In the genomic region with DNA sequence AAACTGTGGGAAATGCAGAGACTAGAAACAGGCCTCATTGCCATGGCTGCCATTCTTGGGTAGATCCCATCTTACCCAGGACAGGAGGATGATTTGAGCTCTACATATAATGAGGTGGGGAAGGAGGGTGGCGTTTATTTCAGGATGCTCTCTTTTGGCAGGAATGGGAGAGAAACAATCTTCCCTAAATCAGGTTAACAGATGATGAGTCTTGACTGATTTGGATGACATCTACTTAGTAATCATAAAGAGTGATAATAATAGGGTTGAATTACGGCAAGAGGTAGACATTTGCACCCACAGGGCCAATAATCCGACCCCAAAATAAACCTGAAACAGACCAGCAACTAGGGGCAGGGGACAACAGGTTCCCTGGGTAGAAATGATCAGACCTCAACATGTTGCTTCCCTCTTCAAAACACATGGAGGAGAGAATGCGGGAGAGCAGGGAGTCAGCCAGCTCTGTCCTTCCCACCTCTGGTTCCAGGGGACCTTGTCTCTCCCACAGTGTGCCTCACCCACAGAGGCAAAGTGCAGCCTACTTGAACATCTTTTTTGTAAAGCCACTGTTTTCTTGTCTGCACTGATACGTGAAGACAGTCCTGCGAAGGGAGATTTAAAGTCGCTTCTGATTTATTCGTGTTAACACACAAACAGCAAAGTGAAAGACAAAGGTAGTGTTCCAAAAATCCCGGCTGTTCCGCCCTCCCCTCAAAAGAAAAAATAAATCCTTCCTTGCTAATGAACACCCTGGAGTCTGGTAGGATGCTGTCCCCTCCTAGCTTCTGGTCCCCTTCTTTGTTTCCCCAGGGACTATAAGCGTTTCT, we compare ENCODE assay signal across 1 cellular context.
TF ChIP-seq lines count a peak whose summit lies in the region.

No MANE protein-coding gene starts in this region.

TF ChIP-seq in H1, 55 proteins besides CTCF, POLR2A, EP300 and RAD21:
- TF ChIP-seq RXRA (IDR thresholded peaks at IDR 0.05; ENCODE audit: insufficient read depth, low read depth, low read length), result no peak
- no peak for TF ChIP-seq ZNF274 (IDR thresholded peaks at IDR 0.05; ENCODE audit: borderline replicate concordance, extremely low read depth, low read length)
- no peak for TF ChIP-seq POLR2AphosphoS5 (IDR thresholded peaks at IDR 0.05; ENCODE audit: low read depth, low read length)
- no peak for TF ChIP-seq RFX5 (IDR thresholded peaks at IDR 0.05; ENCODE audit: borderline replicate concordance, low read depth, low read length)
- no peak for TF ChIP-seq GABPA (IDR thresholded peaks at IDR 0.05; ENCODE audit: borderline replicate concordance, insufficient read depth, low read length)
- peak; percentile 70 for TF ChIP-seq SUZ12 (IDR thresholded peaks at IDR 0.05; ENCODE audit: low read length)
- peak; percentile 74 for TF ChIP-seq EZH2 (IDR thresholded peaks at IDR 0.05; ENCODE audit: low read depth, low read length, severe bottlenecking)
- no peak for TF ChIP-seq GTF2F1 (IDR thresholded peaks at IDR 0.05; ENCODE audit: borderline replicate concordance, low read depth, low read length)
- TF ChIP-seq BRCA1 (IDR thresholded peaks at IDR 0.05; ENCODE audit: low read depth, low read length), result no peak
